ENCODE assay signal across 16 cellular contexts in the genomic region with DNA sequence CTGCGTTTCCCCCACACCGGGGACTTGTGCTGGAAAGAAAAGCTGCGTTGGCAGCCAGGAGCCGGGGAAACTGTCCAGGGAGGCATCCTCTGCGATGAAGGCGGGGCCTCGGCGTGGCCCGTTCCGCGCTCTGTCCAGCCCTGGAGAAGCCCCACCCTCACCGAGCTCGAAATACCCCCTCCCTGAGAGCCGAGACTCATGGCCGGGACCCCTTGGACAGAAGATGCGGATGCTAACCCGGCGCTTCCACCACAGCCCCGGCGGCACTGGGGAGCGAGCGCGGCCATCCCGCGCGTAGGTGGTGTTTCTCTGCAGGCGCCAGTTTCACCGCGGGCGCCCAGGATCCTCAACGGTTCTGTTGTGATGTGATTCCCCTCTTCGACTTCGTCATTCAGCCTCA. TPM values are rescaled to one million over a fixed set of nuclear protein-coding genes. Genes with fewer than 3 reads are reported as not detected.
DNase-seq lines count a peak whose midpoint lies in the region; ATAC-seq and TF ChIP-seq lines count a peak whose summit lies in the region.
"Had no signal": no experiment of that assay in that cellular context is flagged by ENCODE, and none has a peak within 500 bp of the region (broad histone marks: within the 10 kb centered on the region; RNA-seq: fewer than 3 reads in every experiment).

No MANE protein-coding gene starts in this region.

- H3K27ac Mint-ChIP-seq in activated T-helper 17 cell treated with anti-CD3 and anti-CD28 coated beads, Interleukin-2, amount 50 U/mL, for 72 hours = peak overlapping the region; percentile 95
- peak overlapping the region; percentile 36 to 99 (median 89) for H3K27ac Mint-ChIP-seq in naive thymus-derived CD4-positive, alpha-beta T cell

- no peaks in the 10 kb centered on the region for H3K27me3 ChIP-seq in naive thymus-derived CD4-positive, alpha-beta T cell (ENCODE audit: control insufficient read depth in 2 of 2, insufficient read depth in 2 of 2, low read length in 2 of 2)
- H3K27me3 ChIP-seq in colonic mucosa = no peaks in the 10 kb centered on the region
- H3K27me3 ChIP-seq: transverse colon had no signal

- peak overlapping the region; percentile 53 for H3K27ac ChIP-seq in naive thymus-derived CD4-positive, alpha-beta T cell (ENCODE audit: low read depth, low read length)
- H3K27ac ChIP-seq in colonic mucosa = no peak overlapping the region
- H3K27ac ChIP-seq: epithelial cell of prostate had no signal

- CTCF ChIA-PET in naive thymus-derived CD4-positive, alpha-beta T cell (lab: Charles Lee) = interaction anchor here (0.5 to 1.0 kb wide), 4 partner anchors 24 to 426 kb away, joined by 3 to 6 read pairs (median 4); no protein-coding TSS in a partner anchor

- H3K36me3 Mint-ChIP-seq in activated T-helper 17 cell treated with anti-CD3 and anti-CD28 coated beads, Interleukin-2, amount 50 U/mL, for 72 hours (ENCODE audit: low read depth) = no peaks in the 10 kb centered on the region
- H3K36me3 Mint-ChIP-seq in naive thymus-derived CD4-positive, alpha-beta T cell = peaks cover 0 to 12% (median 8%) of the 10 kb centered on the region in 5 donors

- POLR2A ChIA-PET in naive thymus-derived CD4-positive, alpha-beta T cell (lab: Charles Lee) = interaction anchor here (0.6 to 1.4 kb wide), 6 partner anchors 10 to 173 kb away, joined by 3 to 10 read pairs (median 4); no protein-coding TSS in a partner anchor

- H3K36me3 ChIP-seq in naive thymus-derived CD4-positive, alpha-beta T cell (ENCODE audit: control insufficient read depth in 2 of 3, insufficient read depth in 3 of 3, low read length in 3 of 3) = peaks cover 0 to 6% (median 0%) of the 10 kb centered on the region in 3 experiments
- H3K36me3 ChIP-seq in colonic mucosa = no peaks in the 10 kb centered on the region

- H3K4me1 Mint-ChIP-seq in activated T-helper 17 cell treated with anti-CD3 and anti-CD28 coated beads, Interleukin-2, amount 50 U/mL, for 72 hours = peaks cover 18% of the 10 kb centered on the region
- H3K4me1 Mint-ChIP-seq in naive thymus-derived CD4-positive, alpha-beta T cell = peaks cover 31 to 56% (median 52%) of the 10 kb centered on the region in 7 donors

- peak; percentile 11 for ATAC-seq in activated T-helper 17 cell treated with anti-CD3 and anti-CD28 coated beads, Interleukin-2, amount 50 U/mL, for 72 hours (replicated peaks)
- no peak for ATAC-seq in naive thymus-derived CD4-positive, alpha-beta T cell
- ATAC-seq in HG03095 (IDR thresholded peaks at IDR 0.05; ENCODE audit: unreplicated experiment) (no peak), GM18858 (IDR thresholded peaks at IDR 0.05; ENCODE audit: unreplicated experiment) (no peak)
- ATAC-seq: K562, Panc1 had no signal

- peak; percentile 38 for DNase-seq in activated CD4-positive, CD25-positive, alpha-beta regulatory T cell treated with anti-CD3 and anti-CD28 coated beads, Interleukin-2, amount 50 U/mL, for 72 hours
- DNase-seq in activated CD4-positive, CD25-positive, alpha-beta regulatory T cell (lab: John Stamatoyannopoulos, UW) = no peak
- DNase-seq in G401 (ENCODE audit: low spot score) (peak; percentile 86), colonic mucosa (no peak)
- peak in 1 of 9 donors; percentile 34 for DNase-seq in naive thymus-derived CD4-positive, alpha-beta T cell
- DNase-seq: 8988T, DMS 273 treated with DMSO at 0.1 percent for 48 hours, NCI-H1436 treated with DMSO at 0.1 percent for 48 hours, NCI-H526 treated with DMSO at 0.1 percent for 48 hours, transverse colon had no signal

- peaks cover 14 to 44% of the 10 kb centered on the region in 2 donors for H3K4me1 ChIP-seq in naive thymus-derived CD4-positive, alpha-beta T cell (ENCODE audit: control insufficient read depth in 2 of 2, insufficient read depth in 2 of 2, low read length in 2 of 2)
- no peaks in the 10 kb centered on the region for H3K4me1 ChIP-seq in colonic mucosa

- peak overlapping the region; percentile 12 for H3K4me3 ChIP-seq in naive thymus-derived CD4-positive, alpha-beta T cell (ENCODE audit: low read length)
- no peak overlapping the region for H3K4me3 ChIP-seq in colonic mucosa
- H3K4me3 ChIP-seq: K562, transverse colon had no signal

- H3K9me3 Mint-ChIP-seq in activated T-helper 17 cell treated with anti-CD3 and anti-CD28 coated beads, Interleukin-2, amount 50 U/mL, for 72 hours = no peaks in the 10 kb centered on the region
- H3K9me3 Mint-ChIP-seq in naive thymus-derived CD4-positive, alpha-beta T cell = no peaks in the 10 kb centered on the region

- H3K27me3 Mint-ChIP-seq in activated T-helper 17 cell treated with anti-CD3 and anti-CD28 coated beads, Interleukin-2, amount 50 U/mL, for 72 hours = no peaks in the 10 kb centered on the region
- H3K27me3 Mint-ChIP-seq in naive thymus-derived CD4-positive, alpha-beta T cell = no peaks in the 10 kb centered on the region

- no peaks in the 10 kb centered on the region for H3K9me3 ChIP-seq in naive thymus-derived CD4-positive, alpha-beta T cell (ENCODE audit: control insufficient read depth in 2 of 3, low read length in 3 of 3)
- no peaks in the 10 kb centered on the region for H3K9me3 ChIP-seq in colonic mucosa
- H3K9me3 ChIP-seq: transverse colon had no signal

- in situ Hi-C loops in G401 (cut with HindIII; ENCODE audit: low sequenced_read_pairs) = no loop called here

- H3K9ac ChIP-seq in colonic mucosa (ENCODE audit: low read depth in 2 of 2, low read length in 2 of 2) = no peak overlapping the region

- intact Hi-C loops in naive thymus-derived CD4-positive, alpha-beta T cell (cut with micrococcal nuclease) = loop anchor here (2.0 kb wide), 4 partner anchors 30 to 98 kb away; no protein-coding TSS in a partner anchor
- intact Hi-C loops in colonic mucosa (cut with DNase I) = no loop called here

- no peak for TF ChIP-seq CTCF in colonic mucosa (IDR thresholded peaks at IDR 0.05)

- H3K4me3 Mint-ChIP-seq in activated T-helper 17 cell treated with anti-CD3 and anti-CD28 coated beads, Interleukin-2, amount 50 U/mL, for 72 hours = peak overlapping the region; percentile 86
- H3K4me3 Mint-ChIP-seq in naive thymus-derived CD4-positive, alpha-beta T cell = peak overlapping the region; percentile 79 to 94 (median 85)

RNA-seq across cellular contexts. Expression of a gene that starts 31.6 kb away (rescaled TPM):
- total RNA-seq in G401 (2014; rRNA removed; shearing (Covaris generic)) = 5.7 and 10.5 TPM in 2 replicates
- total RNA-seq in activated T-helper 17 cell treated with anti-CD3 and anti-CD28 coated beads, Interleukin-2, amount 50 U/mL, for 72 hours = 1 to 10 TPM in 1 of 2 donors, under 1 TPM in 1; 0.95 to 6.9 TPM
- 10 to 100 TPM; 14.1 to 18.4 (median 15.1) TPM for total RNA-seq in naive thymus-derived CD4-positive, alpha-beta T cell
- 1 to 10 TPM; 5.9 to 7.9 TPM for polyA plus RNA-seq in naive thymus-derived CD4-positive, alpha-beta T cell
- 10 to 100 TPM; 37.5 to 56.0 TPM for total RNA-seq in colonic mucosa

Comparison
In these comparisons a context has a peak if more than half of its experiments do, and no peak if none do; other contexts are left out.
1. DNase-seq: peak in activated CD4-positive, CD25-positive, alpha-beta regulatory T cell treated with anti-CD3 and anti-CD28 coated beads, Interleukin-2, amount 50 U/mL, for 72 hours (single experiment) and G401 (single experiment); none in activated CD4-positive, CD25-positive, alpha-beta regulatory T cell (0 of 4) and colonic mucosa (single experiment).